ENCODE assay signal across 2 cellular contexts in genomic region chr16:31451201-31451600, GRCh38.
TF ChIP-seq lines count a peak whose summit lies in the region.

No MANE protein-coding gene starts in this region.

TF ChIP-seq in SK-N-SH, 30 proteins besides CTCF, POLR2A, EP300 and RAD21:
- no peak for TF ChIP-seq IRF3 (IDR thresholded peaks at IDR 0.05; ENCODE audit: low read depth, low read length)
- TF ChIP-seq CHD2 (IDR thresholded peaks at IDR 0.05; ENCODE audit: low read length, partially characterized antibody): no peak
- no peak for TF ChIP-seq USF2 (IDR thresholded peaks at IDR 0.05; ENCODE audit: borderline replicate concordance, low read depth, low read length)
- TF ChIP-seq GABPA (IDR thresholded peaks at IDR 0.05; ENCODE audit: low read depth): no peak
- no peak for TF ChIP-seq RXRA (IDR thresholded peaks at IDR 0.05; ENCODE audit: borderline replicate concordance, low read depth)
- no peak for TF ChIP-seq FOSL2 (IDR thresholded peaks at IDR 0.05; ENCODE audit: borderline replicate concordance, low read depth)
- TF ChIP-seq MEF2A (IDR thresholded peaks at IDR 0.05; ENCODE audit: borderline replicate concordance, low read depth): no peak

TF ChIP-seq in SK-N-SH treated with all-trans-retinoic acid at 6 μM for 48 hours, 23 proteins besides CTCF, POLR2A, EP300 and RAD21:
- TF ChIP-seq TOX (CRISPR knock-in tag; IDR thresholded peaks at IDR 0.05; ENCODE audit: borderline replicate concordance) (no peak), ZNF8 (CRISPR knock-in tag; IDR thresholded peaks at IDR 0.05) (no peak), ARNTL (CRISPR knock-in tag; IDR thresholded peaks at IDR 0.05; ENCODE audit: borderline replicate concordance, low read depth) (no peak), SNAI2 (CRISPR knock-in tag; IDR thresholded peaks at IDR 0.05) (no peak), CSDC2 (CRISPR knock-in tag; IDR thresholded peaks at IDR 0.05) (no peak), ESRRG (CRISPR knock-in tag; IDR thresholded peaks at IDR 0.05) (no peak), ZNF70 (CRISPR knock-in tag; IDR thresholded peaks at IDR 0.05) (no peak), ZFP30 (CRISPR knock-in tag; IDR thresholded peaks at IDR 0.05) (no peak), GLIS3 (CRISPR knock-in tag; IDR thresholded peaks at IDR 0.05) (no peak)
- TF ChIP-seq, protein P1, sequence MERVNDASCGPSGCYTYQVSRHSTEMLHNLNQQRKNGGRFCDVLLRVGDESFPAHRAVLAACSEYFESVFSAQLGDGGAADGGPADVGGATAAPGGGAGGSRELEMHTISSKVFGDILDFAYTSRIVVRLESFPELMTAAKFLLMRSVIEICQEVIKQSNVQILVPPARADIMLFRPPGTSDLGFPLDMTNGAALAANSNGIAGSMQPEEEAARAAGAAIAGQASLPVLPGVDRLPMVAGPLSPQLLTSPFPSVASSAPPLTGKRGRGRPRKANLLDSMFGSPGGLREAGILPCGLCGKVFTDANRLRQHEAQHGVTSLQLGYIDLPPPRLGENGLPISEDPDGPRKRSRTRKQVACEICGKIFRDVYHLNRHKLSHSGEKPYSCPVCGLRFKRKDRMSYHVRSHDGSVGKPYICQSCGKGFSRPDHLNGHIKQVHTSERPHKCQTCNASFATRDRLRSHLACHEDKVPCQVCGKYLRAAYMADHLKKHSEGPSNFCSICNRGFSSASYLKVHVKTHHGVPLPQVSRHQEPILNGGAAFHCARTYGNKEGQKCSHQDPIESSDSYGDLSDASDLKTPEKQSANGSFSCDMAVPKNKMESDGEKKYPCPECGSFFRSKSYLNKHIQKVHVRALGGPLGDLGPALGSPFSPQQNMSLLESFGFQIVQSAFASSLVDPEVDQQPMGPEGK (CRISPR knock-in tag; IDR thresholded peaks at IDR 0.05; ENCODE audit: borderline replicate concordance): no peak
